8 cellular contexts compared by ENCODE assay signal in the genomic region with DNA sequence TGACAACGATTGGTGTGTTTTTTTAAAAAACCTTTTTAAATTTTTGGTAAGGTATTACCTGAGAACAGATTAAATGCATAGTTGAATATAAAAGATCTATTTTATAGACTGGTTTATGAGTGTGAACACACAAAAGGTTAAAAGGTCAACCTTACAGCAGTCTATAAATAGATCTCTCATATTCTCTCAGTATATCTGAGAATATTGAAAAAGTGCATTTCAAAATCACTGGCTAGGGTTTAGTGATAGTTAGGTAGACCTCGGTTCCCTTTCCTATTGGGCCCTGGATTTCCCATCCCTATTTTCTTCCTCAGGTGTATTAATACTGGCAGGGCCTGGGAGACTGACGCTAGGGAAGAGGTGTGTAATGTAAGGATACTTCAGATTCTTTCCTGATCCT. TPM values are rescaled to one million over a fixed set of nuclear protein-coding genes. Genes with fewer than 3 reads are reported as not detected.
A peak's percentile ranks its signal among the peaks of the same experiment; 100 is the strongest.
DNase-seq lines count a peak whose midpoint lies in the region; ATAC-seq and TF ChIP-seq lines count a peak whose summit lies in the region.

No MANE protein-coding gene starts in this region.

- no peaks in the 10 kb centered on the region for H3K9me3 Mint-ChIP-seq in T-helper 1 cell treated with Interleukin-12 subunit alpha and Interleukin-12 subunit beta and Interleukin-4 antibody, amounts not matched to agents 30 μg/mL and 1 μg/mL, for 36 hours
- no peaks in the 10 kb centered on the region for H3K9me3 Mint-ChIP-seq in activated B cell treated with CpG ODN at 0.5 μM for 24 hours
- no peaks in the 10 kb centered on the region for H3K9me3 Mint-ChIP-seq in stimulated activated naive CD8-positive, alpha-beta T cell treated with anti-CD3 and anti-CD28 coated beads, Interleukin-15, amount 100 ng/mL, for 72 hours

- peak overlapping the region; percentile 20 for H2AFZ ChIP-seq in hepatocyte

- no peak for ATAC-seq in activated B cell treated with CpG ODN at 0.5 μM for 24 hours (ENCODE audit: low read depth)
- ATAC-seq in stimulated activated naive CD8-positive, alpha-beta T cell treated with anti-CD3 and anti-CD28 coated beads, Interleukin-15, amount 100 ng/mL, for 72 hours: no peak
- ATAC-seq in GM18858 (IDR thresholded peaks at IDR 0.05; ENCODE audit: unreplicated experiment): no peak
- ATAC-seq in HG02970 (IDR thresholded peaks at IDR 0.05; ENCODE audit: low FRiP score, unreplicated experiment): no peak

- H3K27ac ChIP-seq in hepatocyte: peak overlapping the region; percentile 29

- peak overlapping the region; percentile 68 for H3K4me2 ChIP-seq in hepatocyte

- H3K27me3 ChIP-seq in hepatocyte: no peaks in the 10 kb centered on the region

- peak overlapping the region; percentile 81 for H3K4me3 Mint-ChIP-seq in T-helper 1 cell treated with Interleukin-12 subunit alpha and Interleukin-12 subunit beta and Interleukin-4 antibody, amounts not matched to agents 30 μg/mL and 1 μg/mL, for 36 hours
- peak overlapping the region; percentile 86 for H3K4me3 Mint-ChIP-seq in activated B cell treated with CpG ODN at 0.5 μM for 24 hours
- peak overlapping the region; percentile 82 to 85 for H3K4me3 Mint-ChIP-seq in stimulated activated naive CD8-positive, alpha-beta T cell treated with anti-CD3 and anti-CD28 coated beads, Interleukin-15, amount 100 ng/mL, for 72 hours

- H3K4me1 Mint-ChIP-seq in T-helper 1 cell treated with Interleukin-12 subunit alpha and Interleukin-12 subunit beta and Interleukin-4 antibody, amounts not matched to agents 30 μg/mL and 1 μg/mL, for 36 hours (ENCODE audit: low read depth): peaks cover 25% of the 10 kb centered on the region
- H3K4me1 Mint-ChIP-seq in activated B cell treated with CpG ODN at 0.5 μM for 24 hours: peaks cover 30% of the 10 kb centered on the region
- peaks cover 37% of the 10 kb centered on the region for H3K4me1 Mint-ChIP-seq in stimulated activated naive CD8-positive, alpha-beta T cell treated with anti-CD3 and anti-CD28 coated beads, Interleukin-15, amount 100 ng/mL, for 72 hours

- intact Hi-C loops in activated B cell treated with CpG ODN at 0.5 μM for 24 hours (cut with micrococcal nuclease): loop anchor here (1.0 kb wide), 2 partner anchors 43 to 83 kb away; partner anchors contain the start of genes BAG2 and KIAA1586

- no peaks in the 10 kb centered on the region for H3K9me3 ChIP-seq in hepatocyte (ENCODE audit: low read depth)

- peaks cover 16% of the 10 kb centered on the region for H3K36me3 Mint-ChIP-seq in T-helper 1 cell treated with Interleukin-12 subunit alpha and Interleukin-12 subunit beta and Interleukin-4 antibody, amounts not matched to agents 30 μg/mL and 1 μg/mL, for 36 hours (ENCODE audit: low read depth)
- H3K36me3 Mint-ChIP-seq in activated B cell treated with CpG ODN at 0.5 μM for 24 hours (ENCODE audit: low read depth): peaks cover 22% of the 10 kb centered on the region

- TF ChIP-seq CTCF in activated B cell treated with CpG ODN at 0.5 μM for 24 hours (IDR thresholded peaks at IDR 0.05) (no peak), hepatocyte (IDR thresholded peaks at IDR 0.05; ENCODE audit: poor library complexity) (no peak)

- H3K4me1 ChIP-seq in hepatocyte (ENCODE audit: insufficient read depth): peaks cover 17% of the 10 kb centered on the region

- no peaks in the 10 kb centered on the region for H3K9me2 ChIP-seq in hepatocyte (replicated peaks; ENCODE audit: insufficient read depth)

- peak overlapping the region; percentile 83 for H3K27ac Mint-ChIP-seq in T-helper 1 cell treated with Interleukin-12 subunit alpha and Interleukin-12 subunit beta and Interleukin-4 antibody, amounts not matched to agents 30 μg/mL and 1 μg/mL, for 36 hours
- peak overlapping the region; percentile 87 for H3K27ac Mint-ChIP-seq in activated B cell treated with CpG ODN at 0.5 μM for 24 hours
- H3K27ac Mint-ChIP-seq in stimulated activated naive CD8-positive, alpha-beta T cell treated with anti-CD3 and anti-CD28 coated beads, Interleukin-15, amount 100 ng/mL, for 72 hours: no peak overlapping the region

- no peaks in the 10 kb centered on the region for H3K27me3 Mint-ChIP-seq in T-helper 1 cell treated with Interleukin-12 subunit alpha and Interleukin-12 subunit beta and Interleukin-4 antibody, amounts not matched to agents 30 μg/mL and 1 μg/mL, for 36 hours (ENCODE audit: low read depth)
- H3K27me3 Mint-ChIP-seq in activated B cell treated with CpG ODN at 0.5 μM for 24 hours: no peaks in the 10 kb centered on the region
- no peaks in the 10 kb centered on the region for H3K27me3 Mint-ChIP-seq in stimulated activated naive CD8-positive, alpha-beta T cell treated with anti-CD3 and anti-CD28 coated beads, Interleukin-15, amount 100 ng/mL, for 72 hours

- H4K20me1 ChIP-seq in hepatocyte (ENCODE audit: insufficient read depth, poor library complexity, severe bottlenecking): peaks cover 28% of the 10 kb centered on the region

- CTCF ChIA-PET in activated B cell treated with CpG ODN at 0.5 μM for 24 hours (lab: Charles Lee): no interaction called here

- POLR2A ChIA-PET in activated B cell treated with CpG ODN at 0.5 μM for 24 hours (lab: Charles Lee): interaction anchor here (0.6 to 1.0 kb wide), 4 partner anchors 24 to 132 kb away, joined by 3 to 9 read pairs (median 4); partner anchors contain the start of genes BAG2 and KIAA1586

- 57% methylated on average over 3 of the region's 3 CpGs for WGBS in hepatocyte (ENCODE audit: low lambda C conversion rate, missing lambda C conversion rate)

- peaks cover 29% of the 10 kb centered on the region for H3K79me2 ChIP-seq in hepatocyte

- DNase-seq in T-helper 1 cell (no peak), activated B cell treated with CpG ODN at 0.5 μM for 24 hours (no peak), hepatocyte (ENCODE audit: low spot score) (no peak), GF-D8 (lab: John Stamatoyannopoulos, UW) (no peak)
- DNase-seq in stimulated activated naive CD8-positive, alpha-beta T cell treated with anti-CD3 and anti-CD28 coated beads, Interleukin-15, amount 100 ng/mL, for 72 hours: no peak

- no peak overlapping the region for H3K4me3 ChIP-seq in hepatocyte

- no peaks in the 10 kb centered on the region for H3K36me3 ChIP-seq in hepatocyte (replicated peaks; ENCODE audit: insufficient read depth, low read depth)

RNA-seq across cellular contexts. Expression of gene ZNF451, which starts 0.7 kb away (rescaled TPM):
- 66.9 and 71.9 TPM in 2 replicates for total RNA-seq in activated B cell treated with CpG ODN at 0.5 μM for 24 hours
- total RNA-seq in hepatocyte: 53.1 and 63.4 TPM in 2 replicates
- 12.1 and 15.8 TPM in 2 replicates for polyA plus RNA-seq in hepatocyte

RNA-seq across cellular contexts. Expression of gene KIAA1586, which starts 42.8 kb away (rescaled TPM):
- total RNA-seq in activated B cell treated with CpG ODN at 0.5 μM for 24 hours: 12.7 and 15.2 TPM in 2 replicates
- total RNA-seq in hepatocyte: 17.9 and 18.6 TPM in 2 replicates
- 11.5 and 11.9 TPM in 2 replicates for polyA plus RNA-seq in hepatocyte

Comparison
In these comparisons a context has a peak if more than half of its experiments do, and no peak if none do; other contexts are left out.
1. H3K27ac Mint-ChIP-seq: peak in T-helper 1 cell treated with Interleukin-12 subunit alpha and Interleukin-12 subunit beta and Interleukin-4 antibody, amounts not matched to agents 30 μg/mL and 1 μg/mL, for 36 hours (single experiment) and activated B cell treated with CpG ODN at 0.5 μM for 24 hours (single experiment); none in stimulated activated naive CD8-positive, alpha-beta T cell treated with anti-CD3 and anti-CD28 coated beads, Interleukin-15, amount 100 ng/mL, for 72 hours (0 of 2).
2. Peak in every context shown above with its lines, with median percentiles within 50 percentile points of each other: H3K4me3 Mint-ChIP-seq.